In genomic region chr19:21835429-21835809, GRCh38 we compare ENCODE assay signal across 8 cellular contexts. TPM values are rescaled to one million over a fixed set of nuclear protein-coding genes. Genes with fewer than 3 reads are reported as not detected.
DNase-seq lines count a peak whose midpoint lies in the region; ATAC-seq, FAIRE-seq and TF ChIP-seq lines count a peak whose summit lies in the region.

No MANE protein-coding gene starts in this region.

- peak overlapping the region; percentile 70 to 88 for H3K27ac ChIP-seq in A549

- H3K4me3 ChIP-seq in A549 (peak overlapping the region; percentile 56), mononuclear cell (ENCODE audit: low read length) (peak overlapping the region; percentile 64)

- TF ChIP-seq RAD21 in A549 (conservative IDR thresholded peaks at IDR 0.05 in 1 of 2, IDR thresholded peaks at IDR 0.05 in 1 of 2): no peak

- peak overlapping the region; percentile 99 to 100 (median 99) for H3K4me3 Mint-ChIP-seq in brain

- peaks cover 69% of the 10 kb centered on the region for H3K36me3 Mint-ChIP-seq in brain

- CTCF ChIA-PET in A549 (lab: Yijun Ruan, JAX): no interaction called here

- FAIRE-seq in A549 (lab: Jason Lieb, UNC): no peak

- TF ChIP-seq POLR2A in A549 (IDR thresholded peaks at IDR 0.05; ENCODE audit: low read length): no peak

- H3K27me3 ChIP-seq in mononuclear cell (ENCODE audit: insufficient read depth, low read length): no peaks in the 10 kb centered on the region

- POLR2A ChIA-PET in A549 (lab: Yijun Ruan, JAX): interaction anchor here (0.6 to 2.0 kb wide), 5 partner anchors 8 to 16 kb away, joined by 3 to 39 read pairs (median 9); no protein-coding TSS in a partner anchor

- peak overlapping the region; percentile 24 for H3K4me2 ChIP-seq in A549

- H3K9me3 ChIP-seq in A549 (peaks cover 39% of the 10 kb centered on the region), mononuclear cell (ENCODE audit: low read depth, low read length) (peaks cover 7% of the 10 kb centered on the region)

- peaks cover 47% of the 10 kb centered on the region for H3K4me1 Mint-ChIP-seq in brain

- no peak for TF ChIP-seq CTCF in A549 (IDR thresholded peaks at IDR 0.05)
- TF ChIP-seq CTCF in brain (conservative IDR thresholded peaks at IDR 0.05): no peak

- no peak for TF ChIP-seq EP300 in A549 (IDR thresholded peaks at IDR 0.05)

- H3K4me1 ChIP-seq in A549 (no peaks in the 10 kb centered on the region; the same call in 2 of the 3 replicates), mononuclear cell (ENCODE audit: insufficient read depth, low read length) (peaks cover 14% of the 10 kb centered on the region)

- peak in 1 of 2 experiments; percentile 52; a peak in 4 of 6 replicates for ATAC-seq in A549
- peak; percentile 1 for ATAC-seq in HG03135 (IDR thresholded peaks at IDR 0.05; ENCODE audit: unreplicated experiment)
- no peak for ATAC-seq in HG02642 (IDR thresholded peaks at IDR 0.05; ENCODE audit: poor library complexity, unreplicated experiment)

- DNase-seq in A549 (ENCODE audit: low read depth in 1 of 2, low spot score in 1 of 2) (no peak), ecto neural progenitor cell (ENCODE audit: low spot score) (no peak), OCI-M2 (lab: John Stamatoyannopoulos, UW; ENCODE audit: unreplicated experiment) (no peak)
- no peak for DNase-seq in NK-92 treated with Interleukin-12 subunit alpha and Interleukin-12 subunit beta, amount 100 ng/mL, for 24 hours (lab: John Stamatoyannopoulos, UW)

- peaks cover 41 to 54% (median 49%) of the 10 kb centered on the region in 5 experiments for H3K9me3 Mint-ChIP-seq in brain

- H3K27ac Mint-ChIP-seq in brain: peak overlapping the region; percentile 100

- H3K27me3 Mint-ChIP-seq in brain: peaks cover 7% of the 10 kb centered on the region

- 23% methylated on average over 23 of the region's 23 CpGs for WGBS in A549 (ENCODE audit: missing lambda C conversion rate)

TF ChIP-seq in A549, 52 proteins besides CTCF, POLR2A, EP300 and RAD21:
- TF ChIP-seq PBX3 (IDR thresholded peaks at IDR 0.05) (0 out of 2 replicates have a peak, but pooled peaks have one; percentile 14), TFCP2L1 (CRISPR knock-in tag; IDR thresholded peaks at IDR 0.05) (no peak), JUNB (IDR thresholded peaks at IDR 0.05) (no peak)

RNA-seq across cellular contexts. Expression of gene ZNF43, which starts 0.6 kb away (rescaled TPM):
- 10.0 and 15.6 TPM in 2 replicates for polyA plus RNA-seq in A549 (2011; rRNA removed)
- polyA plus RNA-seq in A549 (2012; cell fraction: cytosol; rRNA removed): 3.9 and 4.6 TPM in 2 replicates
- polyA plus RNA-seq in A549 (2012; cell fraction: nucleus; rRNA removed): 4.4 and 9.3 TPM in 2 replicates
- polyA plus RNA-seq in A549 (2017; fragmentation: RNase III; extraction: RNeasy Plus Mini Kit Qiagen cat#74134 plus additional on column Dnase treatment): 8.3 to 9.6 TPM (median 9.3 TPM) in 3 replicates
- 42.0 and 50.8 TPM in 2 replicates for polyA minus RNA-seq in A549 (2011; rRNA and poly(A)+ RNA removed)
- polyA plus RNA-seq in brain (ENCODE audit: insufficient read depth, low read depth, low replicate concordance): 6.5 TPM
- 32.0 TPM for total RNA-seq in mononuclear cell
